In the genomic region with DNA sequence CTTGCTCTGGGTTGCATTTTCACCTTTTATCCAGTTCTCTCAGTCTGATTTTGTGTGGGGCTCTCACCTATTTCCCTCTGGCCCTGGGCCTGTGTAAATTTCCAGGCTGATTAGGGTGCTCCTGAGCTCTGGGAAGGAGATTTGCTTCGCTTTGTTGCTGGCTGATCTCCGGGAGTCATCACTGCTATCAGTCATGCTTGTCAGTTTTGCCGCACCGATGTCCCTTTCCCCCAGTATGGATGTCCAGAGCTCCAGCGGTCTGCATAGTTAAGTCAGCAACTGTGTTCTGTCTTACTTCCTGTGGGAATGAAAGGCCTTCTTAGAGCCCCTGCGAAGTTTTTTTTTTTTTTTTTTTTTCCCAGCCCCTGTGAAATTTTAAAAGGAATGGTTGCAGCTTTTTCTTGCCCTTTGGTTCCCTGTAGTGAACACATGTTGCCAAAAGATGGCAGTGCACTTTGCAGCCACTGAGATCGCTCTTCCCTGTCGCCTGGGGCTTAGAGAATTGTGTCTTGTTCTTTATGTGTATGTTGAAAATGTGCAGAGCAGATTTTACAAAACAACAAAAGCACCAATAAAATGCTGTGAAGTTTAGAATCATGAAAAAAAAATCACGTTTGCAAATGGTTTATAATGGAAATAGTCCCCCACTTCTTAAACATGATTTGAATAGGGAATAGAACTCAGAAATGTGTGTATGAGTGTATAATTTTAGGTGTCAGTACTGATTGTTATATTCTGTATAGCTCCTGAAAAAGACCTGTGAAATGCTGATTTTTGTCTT, we compare ENCODE assay signal across 8 cellular contexts.
DNase-seq lines count a peak whose midpoint lies in the region; ATAC-seq and TF ChIP-seq lines count a peak whose summit lies in the region.

No MANE protein-coding gene starts in this region.

- peaks cover 2% of the 10 kb centered on the region for H3K27me3 Mint-ChIP-seq in endothelial cell (ENCODE audit: unreplicated experiment)
- H3K27me3 Mint-ChIP-seq in activated T-cell treated with anti-CD3 and anti-CD28 coated beads, Interleukin-2, amount 50 U/mL, for 4 hours (ENCODE audit: low read depth), result peaks cover 4% of the 10 kb centered on the region

- no peaks in the 10 kb centered on the region for H3K36me3 ChIP-seq in H7 (replicated peaks; ENCODE audit: control insufficient read depth, insufficient read depth, low read length)
- no peaks in the 10 kb centered on the region for H3K36me3 ChIP-seq in PC-3 (ENCODE audit: low read depth, low read length)

- H3K4me1 ChIP-seq in PC-3 (ENCODE audit: insufficient read depth, low read length), result peaks cover 6% of the 10 kb centered on the region; the same call in 1 of the 2 replicates

- POLR2A ChIA-PET in PC-3 (lab: Charles Lee; ENCODE audit: unreplicated experiment), result interaction anchor here (0.6 kb wide), 2 partner anchors 13 to 43 kb away, joined by 15 to 18 read pairs; no protein-coding TSS in a partner anchor

- CTCF ChIA-PET in PC-3 (lab: Charles Lee), result interaction anchor here (0.5 to 0.9 kb wide), 7 partner anchors 11 to 356 kb away, joined by 3 to 9 read pairs (median 4); no protein-coding TSS in a partner anchor

- H3K27me3 ChIP-seq in H7 (ENCODE audit: control insufficient read depth, insufficient read depth, low read length) (no peaks in the 10 kb centered on the region), PC-3 (ENCODE audit: low read length) (no peaks in the 10 kb centered on the region)

- H3K4me3 ChIP-seq in H7 (ENCODE audit: insufficient read depth, low read depth, low read length) (no peak overlapping the region), PC-3 (ENCODE audit: low read length) (peak overlapping the region; percentile 53)

- no peaks in the 10 kb centered on the region for H3K9me3 Mint-ChIP-seq in endothelial cell (ENCODE audit: unreplicated experiment)
- H3K9me3 Mint-ChIP-seq in activated T-cell treated with anti-CD3 and anti-CD28 coated beads, Interleukin-2, amount 50 U/mL, for 4 hours, result no peaks in the 10 kb centered on the region

- no peak overlapping the region for H3K27ac Mint-ChIP-seq in endothelial cell (ENCODE audit: unreplicated experiment)

- peak overlapping the region; percentile 80 for H3K4me2 ChIP-seq in PC-3 (ENCODE audit: low read length)

- no peak overlapping the region for H3K4me3 Mint-ChIP-seq in endothelial cell (ENCODE audit: unreplicated experiment)
- no peak overlapping the region for H3K4me3 Mint-ChIP-seq in activated T-cell treated with anti-CD3 and anti-CD28 coated beads, Interleukin-2, amount 50 U/mL, for 4 hours

- no peaks in the 10 kb centered on the region for H4K20me1 ChIP-seq in PC-3 (ENCODE audit: low read length)

- no peaks in the 10 kb centered on the region for H3F3A ChIP-seq in PC-3 (ENCODE audit: low read length, unreplicated experiment)

- H3K36me3 Mint-ChIP-seq in endothelial cell (ENCODE audit: low read depth, unreplicated experiment), result no peaks in the 10 kb centered on the region
- no peaks in the 10 kb centered on the region for H3K36me3 Mint-ChIP-seq in activated T-cell treated with anti-CD3 and anti-CD28 coated beads, Interleukin-2, amount 50 U/mL, for 4 hours (ENCODE audit: insufficient read depth)

- no peak overlapping the region for H3K9ac ChIP-seq in PC-3 (ENCODE audit: low read length)

- H3K79me2 ChIP-seq in PC-3 (ENCODE audit: low read length), result no peaks in the 10 kb centered on the region

- intact Hi-C loops in PC-3 (cut with micrococcal nuclease), result loop anchor here (1.0 to 2.0 kb wide), 3 partner anchors 45 to 484 kb away; no protein-coding TSS in a partner anchor

- no peak overlapping the region for H3K27ac ChIP-seq in PC-3 (ENCODE audit: low read length)

- H3K9me3 ChIP-seq in PC-3 (ENCODE audit: low read length), result no peaks in the 10 kb centered on the region

- H3K4me1 Mint-ChIP-seq in endothelial cell (ENCODE audit: unreplicated experiment), result peaks cover 7% of the 10 kb centered on the region
- H3K4me1 Mint-ChIP-seq in activated T-cell treated with anti-CD3 and anti-CD28 coated beads, Interleukin-2, amount 50 U/mL, for 4 hours (ENCODE audit: low read depth), result no peaks in the 10 kb centered on the region

- BruUV-seq in PC-3 (replicated peaks; lab: Mats Ljungman, UMichigan), result no TSS peak

- H2AFZ ChIP-seq in PC-3 (ENCODE audit: low read length), result peak overlapping the region; percentile 80

- DNase-seq in DMS153 (lab: John Stamatoyannopoulos, UW), result peak; percentile 3
- peak; percentile 51 for DNase-seq in H7
- peak; percentile 70 for DNase-seq in PC-3
- peak; percentile 16 for DNase-seq in endothelial cell (ENCODE audit: low spot score)
- DNase-seq in mucosa of gallbladder (ENCODE audit: low spot score), result peak; percentile 28
- DNase-seq in activated CD4-positive, alpha-beta T cell treated with anti-CD3 and anti-CD28 coated beads, Interleukin-2, amount 50 U/mL, for 4 hours, result no peak
- DNase-seq in activated T-cell treated with anti-CD3 and anti-CD28 coated beads, Interleukin-2, amount 50 U/mL, for 4 hours, result no peak

- no peaks in the 10 kb centered on the region for H3K9me2 ChIP-seq in PC-3 (replicated peaks; ENCODE audit: low read length)

- ATAC-seq in PC-3 (peak; percentile 88), HG02870 (IDR thresholded peaks at IDR 0.05; ENCODE audit: unreplicated experiment) (no peak)
- ATAC-seq in activated T-cell treated with anti-CD3 and anti-CD28 coated beads, Interleukin-2, amount 50 U/mL, for 4 hours, result no peak

- TF ChIP-seq CTCF in PC-3 (conservative IDR thresholded peaks at IDR 0.05; ENCODE audit: low read depth, low read length) (peak; percentile 90), endothelial cell (IDR thresholded peaks at IDR 0.05; ENCODE audit: unreplicated experiment) (peak; percentile 53)

Comparison
In these comparisons a context has a peak if more than half of its experiments do, and no peak if none do; other contexts are left out.
1. DNase-seq: peak in DMS153 (single experiment), H7 (single experiment), PC-3 (single experiment), endothelial cell (single experiment) and mucosa of gallbladder (single experiment); none in activated CD4-positive, alpha-beta T cell treated with anti-CD3 and anti-CD28 coated beads, Interleukin-2, amount 50 U/mL, for 4 hours (0 of 2) and activated T-cell treated with anti-CD3 and anti-CD28 coated beads, Interleukin-2, amount 50 U/mL, for 4 hours (single experiment).